In genomic region chr10:125775491-125776106, GRCh38 we compare ENCODE assay signal across 1 cellular context.
TF ChIP-seq lines count a peak whose summit lies in the region.

Gene MMP21, minus strand, starts transcription at chr10:125775821. Its CDS starts 0 bp downstream, at chr10:125775821.

TF ChIP-seq in IMR-90, 13 proteins besides CTCF, POLR2A, EP300 and RAD21:
- TF ChIP-seq BHLHE40 (IDR thresholded peaks at IDR 0.05; ENCODE audit: low read depth, low read length), result no peak
TF ChIP-seq in IMR-90: peak in this region for 0.
